In the genomic region with DNA sequence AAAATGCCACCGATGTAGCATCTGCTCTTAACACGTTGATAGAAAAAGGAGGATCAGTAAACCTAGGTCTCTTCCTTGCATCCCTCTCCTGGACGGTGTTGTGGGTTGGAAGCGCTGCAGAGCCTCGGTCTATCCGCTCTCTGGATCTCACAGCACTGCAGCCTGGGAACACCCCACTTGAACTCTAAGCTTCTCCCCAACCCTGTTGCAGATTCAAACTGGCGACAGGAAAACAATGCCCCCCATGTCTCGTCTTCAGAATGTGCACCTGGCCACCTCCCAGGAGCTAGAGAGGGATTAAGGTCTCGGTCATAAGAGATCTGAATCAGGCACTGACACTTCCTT, we compare ENCODE assay signal across 1 cellular context.
TF ChIP-seq lines count a peak whose summit lies in the region.

No MANE protein-coding gene starts in this region.

TF ChIP-seq in liver, 16 proteins besides CTCF, POLR2A, EP300 and RAD21 (continued from another document):
- TF ChIP-seq, protein P1, sequence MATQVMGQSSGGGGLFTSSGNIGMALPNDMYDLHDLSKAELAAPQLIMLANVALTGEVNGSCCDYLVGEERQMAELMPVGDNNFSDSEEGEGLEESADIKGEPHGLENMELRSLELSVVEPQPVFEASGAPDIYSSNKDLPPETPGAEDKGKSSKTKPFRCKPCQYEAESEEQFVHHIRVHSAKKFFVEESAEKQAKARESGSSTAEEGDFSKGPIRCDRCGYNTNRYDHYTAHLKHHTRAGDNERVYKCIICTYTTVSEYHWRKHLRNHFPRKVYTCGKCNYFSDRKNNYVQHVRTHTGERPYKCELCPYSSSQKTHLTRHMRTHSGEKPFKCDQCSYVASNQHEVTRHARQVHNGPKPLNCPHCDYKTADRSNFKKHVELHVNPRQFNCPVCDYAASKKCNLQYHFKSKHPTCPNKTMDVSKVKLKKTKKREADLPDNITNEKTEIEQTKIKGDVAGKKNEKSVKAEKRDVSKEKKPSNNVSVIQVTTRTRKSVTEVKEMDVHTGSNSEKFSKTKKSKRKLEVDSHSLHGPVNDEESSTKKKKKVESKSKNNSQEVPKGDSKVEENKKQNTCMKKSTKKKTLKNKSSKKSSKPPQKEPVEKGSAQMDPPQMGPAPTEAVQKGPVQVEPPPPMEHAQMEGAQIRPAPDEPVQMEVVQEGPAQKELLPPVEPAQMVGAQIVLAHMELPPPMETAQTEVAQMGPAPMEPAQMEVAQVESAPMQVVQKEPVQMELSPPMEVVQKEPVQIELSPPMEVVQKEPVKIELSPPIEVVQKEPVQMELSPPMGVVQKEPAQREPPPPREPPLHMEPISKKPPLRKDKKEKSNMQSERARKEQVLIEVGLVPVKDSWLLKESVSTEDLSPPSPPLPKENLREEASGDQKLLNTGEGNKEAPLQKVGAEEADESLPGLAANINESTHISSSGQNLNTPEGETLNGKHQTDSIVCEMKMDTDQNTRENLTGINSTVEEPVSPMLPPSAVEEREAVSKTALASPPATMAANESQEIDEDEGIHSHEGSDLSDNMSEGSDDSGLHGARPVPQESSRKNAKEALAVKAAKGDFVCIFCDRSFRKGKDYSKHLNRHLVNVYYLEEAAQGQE (IDR thresholded peaks at IDR 0.05), result no peak
- TF ChIP-seq, protein P2, sequence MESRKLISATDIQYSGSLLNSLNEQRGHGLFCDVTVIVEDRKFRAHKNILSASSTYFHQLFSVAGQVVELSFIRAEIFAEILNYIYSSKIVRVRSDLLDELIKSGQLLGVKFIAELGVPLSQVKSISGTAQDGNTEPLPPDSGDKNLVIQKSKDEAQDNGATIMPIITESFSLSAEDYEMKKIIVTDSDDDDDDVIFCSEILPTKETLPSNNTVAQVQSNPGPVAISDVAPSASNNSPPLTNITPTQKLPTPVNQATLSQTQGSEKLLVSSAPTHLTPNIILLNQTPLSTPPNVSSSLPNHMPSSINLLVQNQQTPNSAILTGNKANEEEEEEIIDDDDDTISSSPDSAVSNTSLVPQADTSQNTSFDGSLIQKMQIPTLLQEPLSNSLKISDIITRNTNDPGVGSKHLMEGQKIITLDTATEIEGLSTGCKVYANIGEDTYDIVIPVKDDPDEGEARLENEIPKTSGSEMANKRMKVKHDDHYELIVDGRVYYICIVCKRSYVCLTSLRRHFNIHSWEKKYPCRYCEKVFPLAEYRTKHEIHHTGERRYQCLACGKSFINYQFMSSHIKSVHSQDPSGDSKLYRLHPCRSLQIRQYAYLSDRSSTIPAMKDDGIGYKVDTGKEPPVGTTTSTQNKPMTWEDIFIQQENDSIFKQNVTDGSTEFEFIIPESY (IDR thresholded peaks at IDR 0.05), result no peak
- TF ChIP-seq SP1 (IDR thresholded peaks at IDR 0.05), result no peak
